16 cellular contexts compared by ENCODE assay signal in the genomic region with DNA sequence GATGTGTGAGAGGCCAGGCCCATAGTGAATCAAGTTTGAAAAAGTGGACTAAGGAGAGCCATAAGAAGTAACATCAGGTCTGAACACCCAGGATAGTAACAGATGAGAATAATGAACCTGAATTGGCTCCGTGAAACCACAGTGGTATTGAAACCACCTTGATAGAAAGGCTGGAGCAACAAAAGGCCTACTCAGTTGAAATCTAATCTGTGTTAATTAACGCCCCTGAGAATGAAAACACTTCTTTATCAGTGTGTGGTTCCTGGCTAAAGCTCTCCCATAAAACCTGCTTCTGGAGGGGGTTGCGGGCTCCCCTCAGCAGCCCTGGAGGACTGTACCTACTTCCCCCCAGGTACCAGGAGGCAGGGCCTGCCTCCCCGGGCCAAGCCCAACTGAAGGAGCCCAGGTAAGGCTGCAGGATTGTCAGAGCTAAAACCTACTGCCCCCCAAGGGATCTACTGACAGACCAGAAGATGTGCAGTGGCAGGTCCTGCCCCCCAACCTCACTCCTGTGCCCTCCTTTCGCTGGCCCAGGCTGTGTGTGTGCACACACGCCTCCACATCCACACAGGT. TPM values are rescaled to one million over a fixed set of nuclear protein-coding genes. Genes with fewer than 3 reads are reported as not detected.
DNase-seq lines count a peak whose midpoint lies in the region; ATAC-seq, FAIRE-seq and TF ChIP-seq lines count a peak whose summit lies in the region.
"Had no signal": no experiment of that assay in that cellular context is flagged by ENCODE, and none has a peak within 500 bp of the region (broad histone marks: within the 10 kb centered on the region; RNA-seq: fewer than 3 reads in every experiment).

No MANE protein-coding gene starts in this region.

- no peak overlapping the region for H3K4me3 Mint-ChIP-seq in brain
- H3K4me3 Mint-ChIP-seq: activated CD4-positive, alpha-beta memory T cell treated with anti-CD3 and anti-CD28 coated beads for 36 hours; CD14-positive monocyte; dendritic cell treated with granulocyte-macrophage colony-stimulating factor and Interleukin-4, amounts not matched to agents 40 ng/mL and 50 ng/mL, for 4 days; naive thymus-derived CD4-positive, alpha-beta T cell had no signal

- no peaks in the 10 kb centered on the region for H3K27me3 ChIP-seq in pancreas
- H3K27me3 ChIP-seq: ascending aorta had no signal

- no peaks in the 10 kb centered on the region for H3K36me3 Mint-ChIP-seq in brain
- H3K36me3 Mint-ChIP-seq: activated CD4-positive, alpha-beta memory T cell treated with anti-CD3 and anti-CD28 coated beads for 36 hours; CD14-positive monocyte had no signal

- H3K4me3 ChIP-seq in pancreas = no peak overlapping the region
- H3K4me3 ChIP-seq: ascending aorta had no signal

- no peaks in the 10 kb centered on the region for H3K9me3 ChIP-seq in pancreas
- H3K9me3 ChIP-seq: ascending aorta had no signal

- no peaks in the 10 kb centered on the region for H3K9me3 Mint-ChIP-seq in brain
- H3K9me3 Mint-ChIP-seq: activated CD4-positive, alpha-beta memory T cell treated with anti-CD3 and anti-CD28 coated beads for 36 hours; activated T-helper 2 cell treated with anti-CD3 and anti-CD28 coated beads, Interferon-gamma antibody, Interleukin-2, Interleukin-4, amounts not matched to agents 10 μg/mL and 5 μg/mL and 100 μg/mL, durations not matched to agents 14 hours and 24 hours and 36 hours; CD14-positive monocyte; dendritic cell treated with granulocyte-macrophage colony-stimulating factor and Interleukin-4, amounts not matched to agents 40 ng/mL and 50 ng/mL, for 4 days; naive thymus-derived CD4-positive, alpha-beta T cell had no signal

- whole genome bisulfite sequencing in pancreas, 2 donors = 61 to 72% methylated on average over 6 of the region's 6 CpGs

- H3K4me1 ChIP-seq in pancreas = peaks cover 13 to 22% (median 18%) of the 10 kb centered on the region in 3 donors
- H3K4me1 ChIP-seq: ascending aorta had no signal

- no peak for FAIRE-seq in pancreas (lab: Jason Lieb, UNC)
- FAIRE-seq: G401.6 had no signal

- H3K27me3 Mint-ChIP-seq in brain = no peaks in the 10 kb centered on the region
- H3K27me3 Mint-ChIP-seq: activated CD4-positive, alpha-beta memory T cell treated with anti-CD3 and anti-CD28 coated beads for 36 hours; dendritic cell treated with granulocyte-macrophage colony-stimulating factor and Interleukin-4, amounts not matched to agents 40 ng/mL and 50 ng/mL, for 4 days had no signal

- peaks cover 14% of the 10 kb centered on the region for H3K4me1 Mint-ChIP-seq in brain
- H3K4me1 Mint-ChIP-seq: CD14-positive monocyte had no signal

- no peak for TF ChIP-seq CTCF in brain (conservative IDR thresholded peaks at IDR 0.05)
- TF ChIP-seq CTCF in pancreas (IDR thresholded peaks at IDR 0.05) = no peak

- peak; percentile 30 for DNase-seq in NCI-H2171 treated with DMSO at 0.1 percent for 48 hours (lab: John Stamatoyannopoulos, UW)
- DNase-seq in NCI-H2171 (lab: John Stamatoyannopoulos, UW) = no peak
- peak; percentile 30 for DNase-seq in NCI-H2029 treated with DMSO at 0.1 percent for 48 hours (lab: John Stamatoyannopoulos, UW)
- DNase-seq in pancreas = no peak
- DNase-seq in SKM-1 treated with dmso at 0.1 percent for 144 hours (lab: John Stamatoyannopoulos, UW; ENCODE audit: unreplicated experiment) = no peak
- DNase-seq: activated CD4-positive, alpha-beta memory T cell treated with anti-CD3 and anti-CD28 coated beads for 36 hours; KG1; naive thymus-derived CD4-positive, alpha-beta T cell had no signal

- peak overlapping the region in 3 of 4 donors; percentile 38 to 53 (median 51) for H3K27ac ChIP-seq in pancreas
- H3K27ac ChIP-seq: ascending aorta had no signal

- ATAC-seq in pancreas (peak in 2 of 4 donors; percentile 27 to 37), HG03521 (IDR thresholded peaks at IDR 0.05; ENCODE audit: unreplicated experiment) (no peak), HG02981 (IDR thresholded peaks at IDR 0.05; ENCODE audit: unreplicated experiment) (no peak)
- ATAC-seq: naive thymus-derived CD4-positive, alpha-beta T cell had no signal

- no peaks in the 10 kb centered on the region for H3K36me3 ChIP-seq in pancreas
- H3K36me3 ChIP-seq: ascending aorta had no signal

- intact Hi-C loops in pancreas (cut with DNase I) = no loop called here

- H3K27ac Mint-ChIP-seq in brain = peak overlapping the region in 3 of 5 experiments; percentile 21 to 79 (median 79)
- H3K27ac Mint-ChIP-seq: activated CD4-positive, alpha-beta memory T cell treated with anti-CD3 and anti-CD28 coated beads for 36 hours; activated T-helper 2 cell treated with anti-CD3 and anti-CD28 coated beads, Interferon-gamma antibody, Interleukin-2, Interleukin-4, amounts not matched to agents 10 μg/mL and 5 μg/mL and 100 μg/mL, durations not matched to agents 14 hours and 24 hours and 36 hours; dendritic cell treated with granulocyte-macrophage colony-stimulating factor and Interleukin-4, amounts not matched to agents 40 ng/mL and 50 ng/mL, for 4 days; naive thymus-derived CD4-positive, alpha-beta T cell had no signal

RNA-seq across cellular contexts. Expression of gene PLEKHA7, which starts 54.6 kb away (rescaled TPM):
- polyA plus RNA-seq in brain (ENCODE audit: insufficient read depth, low read depth, low replicate concordance) (8.9 TPM), pancreas (10 to 100 TPM; 18.7 to 21.3 TPM)
- 10 to 100 TPM; 14.9 to 29.9 (median 20.0) TPM for total RNA-seq in pancreas

Comparison
In these comparisons a context has a peak if more than half of its experiments do, and no peak if none do; other contexts are left out.
1. DNase-seq: peak in NCI-H2171 treated with DMSO at 0.1 percent for 48 hours (single experiment) and NCI-H2029 treated with DMSO at 0.1 percent for 48 hours (single experiment); none in NCI-H2171 (single experiment), pancreas (0 of 6) and SKM-1 treated with dmso at 0.1 percent for 144 hours (single experiment).